Comparison of ENCODE assay signal across 13 cellular contexts in genomic region chr18:45838302-45839070, GRCh38. TPM values are rescaled to one million over a fixed set of nuclear protein-coding genes. Genes with fewer than 3 reads are reported as not detected.
DNase-seq lines count a peak whose midpoint lies in the region; ATAC-seq and TF ChIP-seq lines count a peak whose summit lies in the region.
"Had no signal": no experiment of that assay in that cellular context is flagged by ENCODE, and none has a peak within 500 bp of the region (broad histone marks: within the 10 kb centered on the region; RNA-seq: fewer than 3 reads in every experiment).

No MANE protein-coding gene starts in this region.

- no peaks in the 10 kb centered on the region for H3K36me3 ChIP-seq in smooth muscle cell (ENCODE audit: low read depth)

- H3K4me1 Mint-ChIP-seq in CD14-positive monocyte (peaks cover 40% of the 10 kb centered on the region), natural killer cell (peaks cover 17 to 23% of the 10 kb centered on the region in 2 donors)

- H3K27me3 Mint-ChIP-seq in CD14-positive monocyte (ENCODE audit: low read depth in 3 of 3) (peaks cover 20 to 35% (median 22%) of the 10 kb centered on the region in 3 donors), natural killer cell (ENCODE audit: low read depth in 2 of 2) (peaks cover 19 to 31% of the 10 kb centered on the region in 2 donors)

- H3K27me3 ChIP-seq in smooth muscle cell (ENCODE audit: low read depth): peaks cover 14% of the 10 kb centered on the region

- ATAC-seq in esophagus mucosa (peak; percentile 21), natural killer cell (no peak)

- H4K20me1 ChIP-seq in smooth muscle cell (ENCODE audit: low read depth): no peaks in the 10 kb centered on the region

- H3F3A ChIP-seq in smooth muscle cell (ENCODE audit: low read depth): no peaks in the 10 kb centered on the region

- H3K36me3 Mint-ChIP-seq in CD14-positive monocyte: peaks cover 12 to 16% of the 10 kb centered on the region in 2 donors
- H3K36me3 Mint-ChIP-seq in natural killer cell: no peaks in the 10 kb centered on the region

- H3K27ac Mint-ChIP-seq in CD14-positive monocyte: peak overlapping the region in 4 of 7 donors; percentile 12 to 58 (median 40)
- H3K27ac Mint-ChIP-seq in natural killer cell: no peak overlapping the region
- H3K27ac Mint-ChIP-seq: activated naive CD4-positive, alpha-beta T cell treated with anti-CD3 and anti-CD28 coated beads, Interleukin-2, amount 50 U/mL, for 72 hours; IgD-negative memory B cell had no signal

- H3K4me3 ChIP-seq in smooth muscle cell: no peak overlapping the region

- H3K4me2 ChIP-seq in smooth muscle cell: no peak overlapping the region

- H3K79me2 ChIP-seq in smooth muscle cell (ENCODE audit: low read depth): no peaks in the 10 kb centered on the region

- no peak overlapping the region for H2AFZ ChIP-seq in smooth muscle cell (ENCODE audit: low read depth)

- H3K9me3 ChIP-seq in smooth muscle cell (replicated peaks; ENCODE audit: low read depth): no peaks in the 10 kb centered on the region

- no peak overlapping the region for H3K9ac ChIP-seq in smooth muscle cell (ENCODE audit: low read depth)

- TF ChIP-seq CTCF in CD14-positive monocyte (IDR thresholded peaks at IDR 0.05) (no peak), natural killer cell (IDR thresholded peaks at IDR 0.05) (no peak), smooth muscle cell (IDR thresholded peaks at IDR 0.05; ENCODE audit: borderline replicate concordance, insufficient read depth, poor library complexity, severe bottlenecking) (no peak)

- peaks cover 0 to 4% (median 0%) of the 10 kb centered on the region in 7 donors for H3K9me3 Mint-ChIP-seq in CD14-positive monocyte
- no peaks in the 10 kb centered on the region for H3K9me3 Mint-ChIP-seq in natural killer cell
- H3K9me3 Mint-ChIP-seq: activated naive CD4-positive, alpha-beta T cell treated with anti-CD3 and anti-CD28 coated beads, Interleukin-2, amount 50 U/mL, for 72 hours had no signal

- H3K27ac ChIP-seq in smooth muscle cell (ENCODE audit: low read depth): no peak overlapping the region

- peak overlapping the region; percentile 66 to 86 for H3K4me3 Mint-ChIP-seq in CD14-positive monocyte
- peak overlapping the region; percentile 78 for H3K4me3 Mint-ChIP-seq in natural killer cell

- intact Hi-C loops in CD14-positive monocyte (cut with micrococcal nuclease): loop anchor here (5.0 to 10.0 kb wide), 5 partner anchors 61 to 174 kb away; partner anchors contain the start of gene SLC14A1 (in 1 of the 2)
- intact Hi-C loops in natural killer cell (cut with micrococcal nuclease): loop anchor here (1.0 to 2.0 kb wide), 3 partner anchors 116 to 173 kb away; no protein-coding TSS in a partner anchor

- H3K4me1 ChIP-seq in smooth muscle cell (ENCODE audit: low read depth): no peaks in the 10 kb centered on the region

- no peak for DNase-seq in CD14-positive monocyte (ENCODE audit: low spot score)
- peak; percentile 26 for DNase-seq in NCI-H2227 (lab: John Stamatoyannopoulos, UW; ENCODE audit: unreplicated experiment)
- DNase-seq in natural killer cell: no peak
- DNase-seq in NOMO-1 (lab: John Stamatoyannopoulos, UW; ENCODE audit: unreplicated experiment in 2 of 2): no peak
- DNase-seq in smooth muscle cell (lab: John Stamatoyannopoulos, UW; ENCODE audit: unreplicated experiment): no peak
- no peak for DNase-seq in DMS153 (lab: John Stamatoyannopoulos, UW)
- no peak for DNase-seq in NK-92 treated with Interleukin-12 subunit alpha and Interleukin-12 subunit beta, amount 100 ng/mL, for 24 hours (lab: John Stamatoyannopoulos, UW)
- DNase-seq: DND-41, occipital lobe, T1000 had no signal

- WGBS in smooth muscle cell (ENCODE audit: low lambda C conversion rate): 97% methylated on average over 41 of the region's 53 CpGs

RNA-seq across cellular contexts. Expression of gene SIGLEC15, which starts 13.0 kb away (rescaled TPM):
- polyA plus RNA-seq in CD14-positive monocyte (1 to 10 TPM; 7.8 to 9.9 TPM), smooth muscle cell (1.4 and 3.1 TPM in 2 replicates)
- total RNA-seq in esophagus mucosa (not detected), natural killer cell (not detected), smooth muscle cell (0.09 and 0.58 TPM in 2 replicates)
- total RNA-seq: activated naive CD4-positive, alpha-beta T cell treated with anti-CD3 and anti-CD28 coated beads, Interleukin-2, amount 50 U/mL, for 72 hours; occipital lobe had no signal
- polyA plus RNA-seq: IgD-negative memory B cell had no signal

Comparison
In these comparisons a context has a peak if more than half of its experiments do, and no peak if none do; other contexts are left out.
1. H3K27ac Mint-ChIP-seq: peak in CD14-positive monocyte (4 of 7); none in natural killer cell (0 of 2).